In genomic region chr11:76208829-76209670, GRCh38 we compare ENCODE assay signal across 8 cellular contexts. TPM values are rescaled to one million over a fixed set of nuclear protein-coding genes. Genes with fewer than 3 reads are reported as not detected.
A peak's percentile ranks its signal among the peaks of the same experiment; 100 is the strongest.
DNase-seq lines count a peak whose midpoint lies in the region; ATAC-seq lines count a peak whose summit lies in the region.

No MANE protein-coding gene starts in this region.

- DNase-seq in AG08396 (ENCODE audit: low spot score) (peak; percentile 75), NCI-H345 (lab: John Stamatoyannopoulos, UW) (peak; percentile 82), ecto neural progenitor cell (ENCODE audit: low spot score) (peak; percentile 88), lung microvascular endothelial cell (ENCODE audit: low read depth in 2 of 2) (peak; percentile 29 to 54)
- peak; percentile 75 for DNase-seq in activated CD4-positive, alpha-beta T cell treated with anti-CD3 and anti-CD28 coated beads, Interleukin-2, amount 50 U/mL, for 1 hour
- DNase-seq in stimulated activated CD4-positive, alpha-beta T cell treated with anti-CD3 and anti-CD28 coated beads, TNF-alpha, amount 100 ng/mL, for 4 hours (ENCODE audit: low read depth in 3 of 3), result peak; percentile 54 to 62 (median 61)

- ATAC-seq in GM21447 (IDR thresholded peaks at IDR 0.05; ENCODE audit: unreplicated experiment), result peak; percentile 36
- no peak for ATAC-seq in HG03159 (IDR thresholded peaks at IDR 0.05; ENCODE audit: unreplicated experiment)

RNA-seq across cellular contexts. Expression of gene WNT11, which starts 2.7 kb away (rescaled TPM):
- 0.40 TPM in 1 of 2 replicates, not detected in the other for total RNA-seq in lung microvascular endothelial cell
